In genomic region chr16:58515125-58515870, GRCh38 we compare ENCODE assay signal across 8 cellular contexts. TPM values are rescaled to one million over a fixed set of nuclear protein-coding genes. Genes with fewer than 3 reads are reported as not detected.
DNase-seq lines count a peak whose midpoint lies in the region; ATAC-seq lines count a peak whose summit lies in the region.

Gene SETD6 (plus strand): TSS chr16:58515517. CDS start chr16:58515538, 21 bp downstream.

- POLR2A ChIA-PET in activated CD8-positive, alpha-beta memory T cell treated with anti-CD3 and anti-CD28 coated beads for 36 hours (lab: Charles Lee) = interaction anchor here (1.0 to 2.0 kb wide), 2 partner anchors 14 to 114 kb away, joined by 7 to 8 read pairs; partner anchors contain the start of gene CNOT1

- DNase-seq in Ammon's horn (ENCODE audit: low spot score) = peak; percentile 91
- peak; percentile 32 for DNase-seq in NCI-H748 treated with DMSO at 0.1 percent for 48 hours (lab: John Stamatoyannopoulos, UW)
- peak; percentile 50 to 59 (median 51) for DNase-seq in effector memory CD8-positive, alpha-beta T cell
- peak in 1 of 2 donors; percentile 68 for DNase-seq in memory B cell (ENCODE audit: low spot score in 2 of 2)
- DNase-seq in stimulated activated CD8-positive, alpha-beta memory T cell treated with anti-CD3 and anti-CD28 coated beads, Interleukin-12 subunit alpha, Interleukin-12 subunit beta, amount 100 ng/mL, for 24 hours (ENCODE audit: extremely low read depth) = peak; percentile 56

- no peaks in the 10 kb centered on the region for H3K9me3 Mint-ChIP-seq in effector memory CD8-positive, alpha-beta T cell
- H3K9me3 Mint-ChIP-seq in memory B cell = no peaks in the 10 kb centered on the region

- ATAC-seq in GM19035 (IDR thresholded peaks at IDR 0.05; ENCODE audit: unreplicated experiment) (peak; percentile 78), HG03342 (IDR thresholded peaks at IDR 0.05; ENCODE audit: unreplicated experiment) (peak; percentile 65), memory B cell (ENCODE audit: low read depth) (peak; percentile 65)
- peak; percentile 75 for ATAC-seq in effector memory CD8-positive, alpha-beta T cell (replicated peaks)

- peaks cover 24 to 26% of the 10 kb centered on the region in 2 donors for H3K4me1 Mint-ChIP-seq in effector memory CD8-positive, alpha-beta T cell (ENCODE audit: low read depth in 2 of 2)
- H3K4me1 Mint-ChIP-seq in memory B cell = peaks cover 19% of the 10 kb centered on the region

- peak within 1 kb of the TSS; percentile 59 to 76 for H3K27ac Mint-ChIP-seq in effector memory CD8-positive, alpha-beta T cell
- H3K27ac Mint-ChIP-seq in memory B cell = peak within 1 kb of the TSS; percentile 57

- no peaks in the 10 kb centered on the region for H3K27me3 Mint-ChIP-seq in effector memory CD8-positive, alpha-beta T cell
- no peaks in the 10 kb centered on the region for H3K27me3 Mint-ChIP-seq in memory B cell

- CTCF ChIA-PET in activated CD8-positive, alpha-beta memory T cell treated with anti-CD3 and anti-CD28 coated beads for 36 hours (lab: Charles Lee) = interaction anchor here (1.5 to 2.5 kb wide), 2 partner anchors 179 to 241 kb away, joined by 3 to 7 read pairs; no protein-coding TSS in a partner anchor

- peak within 1 kb of the TSS; percentile 84 to 91 for H3K4me3 Mint-ChIP-seq in effector memory CD8-positive, alpha-beta T cell
- peak within 1 kb of the TSS; percentile 92 for H3K4me3 Mint-ChIP-seq in memory B cell

- peaks cover 24% of the 10 kb centered on the region for H3K36me3 Mint-ChIP-seq in effector memory CD8-positive, alpha-beta T cell (ENCODE audit: insufficient read depth)
- peaks cover 4% of the 10 kb centered on the region for H3K36me3 Mint-ChIP-seq in memory B cell

RNA-seq across cellular contexts. Expression of gene SETD6, which starts in this region (rescaled TPM):
- 10 to 100 TPM; 25.2 to 26.5 TPM for total RNA-seq in activated CD8-positive, alpha-beta memory T cell treated with anti-CD3 and anti-CD28 coated beads for 36 hours
